Comparison of ENCODE assay signal across 10 cellular contexts in genomic region chr1:201766117-201766863, GRCh38.
DNase-seq lines count a peak whose midpoint lies in the region; ATAC-seq, FAIRE-seq and TF ChIP-seq lines count a peak whose summit lies in the region.
"Had no signal": no experiment of that assay in that cellular context is flagged by ENCODE, and none has a peak within 500 bp of the region (broad histone marks: within the 10 kb centered on the region; RNA-seq: fewer than 3 reads in every experiment).

No MANE protein-coding gene starts in this region.

- ATAC-seq in PC-3 (peak; percentile 81), natural killer cell (no peak)
- ATAC-seq: activated naive CD4-positive, alpha-beta T cell treated with anti-CD3 and anti-CD28 coated beads, Interleukin-2, amount 50 U/mL, for 72 hours had no signal

- CTCF ChIA-PET in PC-3 (lab: Charles Lee): no interaction called here

- H3K27ac Mint-ChIP-seq in nephron progenitor cell (peak overlapping the region; percentile 62), natural killer cell (no peak overlapping the region)
- H3K27ac Mint-ChIP-seq: activated naive CD4-positive, alpha-beta T cell treated with anti-CD3 and anti-CD28 coated beads, Interleukin-2, amount 50 U/mL, for 72 hours had no signal

- DNase-seq in AG20443 (ENCODE audit: low spot score) (peak; percentile 87), PC-3 (peak; percentile 58), epithelial cell of prostate (ENCODE audit: low read depth, low spot score) (no peak), nephron progenitor cell (no peak), natural killer cell (no peak), GM12891 (ENCODE audit: insufficient read length, low spot score) (no peak), islet precursor cell (no peak)
- no peak for DNase-seq in activated T-cell treated with anti-CD3 and anti-CD28 coated beads, Interleukin-2, amount 50 U/mL, for 1 hour

- intact Hi-C loops in PC-3 (cut with micrococcal nuclease): no loop called here
- intact Hi-C loops in natural killer cell (cut with micrococcal nuclease): no loop called here

- no peaks in the 10 kb centered on the region for H3F3A ChIP-seq in PC-3 (ENCODE audit: low read length, unreplicated experiment)

- no peak overlapping the region for H3K9ac ChIP-seq in PC-3 (ENCODE audit: low read length)

- no peaks in the 10 kb centered on the region for H4K20me1 ChIP-seq in PC-3 (ENCODE audit: low read length)

- H3K9me3 Mint-ChIP-seq in nephron progenitor cell (peaks cover 15% of the 10 kb centered on the region), natural killer cell (no peaks in the 10 kb centered on the region)

- H3K27me3 Mint-ChIP-seq in nephron progenitor cell (ENCODE audit: low read depth, poor library complexity): no peaks in the 10 kb centered on the region
- H3K27me3 Mint-ChIP-seq in natural killer cell (ENCODE audit: low read depth in 2 of 2): peaks cover 11 to 14% of the 10 kb centered on the region in 2 donors

- H3K79me2 ChIP-seq in PC-3 (ENCODE audit: low read length): no peaks in the 10 kb centered on the region

- no TSS peak for BruUV-seq in PC-3 (replicated peaks; lab: Mats Ljungman, UMichigan)

- peak overlapping the region; percentile 10 for H3K4me2 ChIP-seq in PC-3 (ENCODE audit: low read length)

- H3K9me2 ChIP-seq in PC-3 (replicated peaks; ENCODE audit: low read length): no peaks in the 10 kb centered on the region

- peaks cover 11% of the 10 kb centered on the region for H3K4me1 ChIP-seq in PC-3 (ENCODE audit: insufficient read depth, low read length)

- TF ChIP-seq POLR2A in GM12891 (IDR thresholded peaks at IDR 0.05; ENCODE audit: low read depth, low read length): no peak

- H3K4me1 Mint-ChIP-seq in nephron progenitor cell (peaks cover 49% of the 10 kb centered on the region), natural killer cell (no peaks in the 10 kb centered on the region)

- H3K36me3 Mint-ChIP-seq in nephron progenitor cell (ENCODE audit: low read depth) (peaks cover 35% of the 10 kb centered on the region), natural killer cell (no peaks in the 10 kb centered on the region)

- H2AFZ ChIP-seq in PC-3 (ENCODE audit: low read length): no peak overlapping the region

- no peak for FAIRE-seq in GM12891 (lab: Jason Lieb, UNC)
- FAIRE-seq: TTC549 had no signal

- H3K4me3 Mint-ChIP-seq in nephron progenitor cell (peak overlapping the region; percentile 12), natural killer cell (no peak overlapping the region)

- no peak overlapping the region for H3K4me3 ChIP-seq in PC-3 (ENCODE audit: low read length)

- H3K27ac ChIP-seq in PC-3 (ENCODE audit: low read length) (no peak overlapping the region), epithelial cell of prostate (peak overlapping the region; percentile 15)

- POLR2A ChIA-PET in PC-3 (lab: Charles Lee; ENCODE audit: unreplicated experiment): no interaction called here

- H3K9me3 ChIP-seq in PC-3 (ENCODE audit: low read length): no peaks in the 10 kb centered on the region

- no peaks in the 10 kb centered on the region for H3K27me3 ChIP-seq in PC-3 (ENCODE audit: low read length)

- TF ChIP-seq CTCF in PC-3 (conservative IDR thresholded peaks at IDR 0.05; ENCODE audit: low read depth, low read length): no peak
- no peak for TF ChIP-seq CTCF in nephron progenitor cell (IDR thresholded peaks at IDR 0.05)
- TF ChIP-seq CTCF in natural killer cell (IDR thresholded peaks at IDR 0.05): no peak

- H3K36me3 ChIP-seq in PC-3 (ENCODE audit: low read depth, low read length): no peaks in the 10 kb centered on the region

TF ChIP-seq in GM12891, 5 proteins besides CTCF, POLR2A, EP300 and RAD21:
- TF ChIP-seq POLR2AphosphoS5 (IDR thresholded peaks at IDR 0.05; ENCODE audit: low read depth, low read length): no peak
- TF ChIP-seq TAF1 (IDR thresholded peaks at IDR 0.05; ENCODE audit: low read depth, low read length): no peak
- TF ChIP-seq POU2F2 (IDR thresholded peaks at IDR 0.05; ENCODE audit: low read depth, low read length): no peak
- TF ChIP-seq SPI1 (IDR thresholded peaks at IDR 0.05; ENCODE audit: low read depth, low read length): no peak
- no peak for TF ChIP-seq PAX5 (IDR thresholded peaks at IDR 0.05; ENCODE audit: insufficient read depth, low read length, severe bottlenecking)

Comparison
In these comparisons a context has a peak if more than half of its experiments do, and no peak if none do; other contexts are left out.
1. DNase-seq: peak in AG20443 (single experiment) and PC-3 (single experiment); none in epithelial cell of prostate (single experiment), nephron progenitor cell (single experiment), natural killer cell (single experiment), GM12891 (single experiment), islet precursor cell (single experiment) and activated T-cell treated with anti-CD3 and anti-CD28 coated beads, Interleukin-2, amount 50 U/mL, for 1 hour (single experiment).